In the genomic region with DNA sequence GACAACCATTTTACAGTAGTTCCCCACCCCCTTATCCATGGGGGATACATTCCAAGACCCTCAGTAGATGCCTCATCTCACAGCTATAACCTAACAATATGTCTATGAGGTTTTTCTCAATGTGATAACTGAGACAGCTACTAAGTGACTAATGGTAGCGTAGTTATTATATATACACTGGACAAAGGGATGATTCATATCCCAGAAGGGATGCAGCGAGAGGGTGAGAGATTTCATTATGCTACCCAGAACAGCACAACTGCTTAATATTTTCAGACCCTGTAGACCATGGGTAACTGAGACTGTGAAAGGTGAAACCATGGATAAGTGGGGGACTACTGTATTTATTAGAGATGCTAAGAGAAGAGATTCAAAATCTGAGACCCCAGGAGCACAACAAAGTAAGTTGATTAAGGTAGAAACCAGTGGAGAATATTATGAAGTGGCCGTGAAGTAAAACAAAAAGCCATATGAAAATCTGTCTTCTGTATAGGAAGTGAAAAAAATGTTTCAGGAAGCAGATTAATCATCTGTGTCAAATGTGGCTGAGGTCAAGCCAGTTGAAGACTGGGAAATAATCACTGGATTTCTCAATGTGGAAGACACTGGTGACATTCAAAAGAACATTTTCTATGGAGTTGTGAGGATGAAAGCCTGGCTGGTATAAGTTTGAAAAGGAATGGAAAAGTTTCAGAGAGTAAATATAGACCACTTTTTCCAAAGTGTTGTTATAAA, we compare ENCODE assay signal across 17 cellular contexts.
DNase-seq lines count a peak whose midpoint lies in the region; ATAC-seq and TF ChIP-seq lines count a peak whose summit lies in the region.
"Had no signal": no experiment of that assay in that cellular context is flagged by ENCODE, and none has a peak within 500 bp of the region (broad histone marks: within the 10 kb centered on the region; RNA-seq: fewer than 3 reads in every experiment).

No MANE protein-coding gene starts in this region.

- H3K27me3 ChIP-seq in PC-3 (ENCODE audit: low read length) (no peaks in the 10 kb centered on the region), upper lobe of left lung (no peaks in the 10 kb centered on the region)
- H3K27me3 ChIP-seq: ovary, thyroid gland had no signal

- peak overlapping the region; percentile 44 for H3K4me2 ChIP-seq in PC-3 (ENCODE audit: low read length)

- H3K9me3 Mint-ChIP-seq in neural crest cell: peaks cover 9% of the 10 kb centered on the region
- H3K9me3 Mint-ChIP-seq in activated naive CD8-positive, alpha-beta T cell treated with anti-CD3 and anti-CD28 coated beads for 36 hours: peaks cover 1% of the 10 kb centered on the region

- no peaks in the 10 kb centered on the region for H3K9me3 ChIP-seq in PC-3 (ENCODE audit: low read length)
- H3K9me3 ChIP-seq in upper lobe of left lung: no peaks in the 10 kb centered on the region
- H3K9me3 ChIP-seq: ovary, thyroid gland had no signal

- H3K79me2 ChIP-seq in PC-3 (ENCODE audit: low read length): no peaks in the 10 kb centered on the region

- peaks cover 15% of the 10 kb centered on the region for H3K4me1 Mint-ChIP-seq in neural crest cell
- H3K4me1 Mint-ChIP-seq in activated naive CD8-positive, alpha-beta T cell treated with anti-CD3 and anti-CD28 coated beads for 36 hours: no peaks in the 10 kb centered on the region

- no peak overlapping the region for H3K9ac ChIP-seq in PC-3 (ENCODE audit: low read length)

- H3K27ac ChIP-seq in PC-3 (ENCODE audit: low read length) (peak overlapping the region; percentile 63), upper lobe of left lung (no peak overlapping the region)
- H3K27ac ChIP-seq: C4-2B, ovary, thyroid gland, WERI-Rb-1 had no signal

- in situ Hi-C loops in KBM-7 (cut with MboI; ENCODE audit: low pct_unique_long_range_greater_than_20kb, low sequenced_read_pairs): no loop called here

- H3K4me1 ChIP-seq in PC-3 (ENCODE audit: insufficient read depth, low read length): peaks cover 37% of the 10 kb centered on the region
- H3K4me1 ChIP-seq in upper lobe of left lung: no peaks in the 10 kb centered on the region
- H3K4me1 ChIP-seq: thyroid gland had no signal

- intact Hi-C loops in PC-3 (cut with micrococcal nuclease): no loop called here

- no peaks in the 10 kb centered on the region for H3K36me3 Mint-ChIP-seq in neural crest cell (ENCODE audit: low read depth)
- no peaks in the 10 kb centered on the region for H3K36me3 Mint-ChIP-seq in activated naive CD8-positive, alpha-beta T cell treated with anti-CD3 and anti-CD28 coated beads for 36 hours

- H3K36me3 ChIP-seq in PC-3 (ENCODE audit: low read depth, low read length) (no peaks in the 10 kb centered on the region), upper lobe of left lung (no peaks in the 10 kb centered on the region)
- H3K36me3 ChIP-seq: ovary, thyroid gland, WERI-Rb-1 had no signal

- DNase-seq in KBM-7: peak; percentile 1
- peak; percentile 70 for DNase-seq in PC-3
- DNase-seq in choroid plexus epithelial cell (ENCODE audit: low read depth): peak; percentile 42
- no peak for DNase-seq in neural crest cell (ENCODE audit: low read depth, low spot score)
- DNase-seq in NK-92 treated with Interleukin-12 subunit alpha and Interleukin-12 subunit beta, amount 100 ng/mL, for 24 hours (lab: John Stamatoyannopoulos, UW): no peak
- DNase-seq in activated naive CD8-positive, alpha-beta T cell treated with anti-CD3 and anti-CD28 coated beads for 36 hours: no peak
- no peak for DNase-seq in upper lobe of left lung
- DNase-seq: activated CD8-positive, alpha-beta memory T cell treated with anti-CD3 and anti-CD28 coated beads for 24 hours; aorta; DMS79; left colon; ovary; thyroid gland; WERI-Rb-1 had no signal

- peak overlapping the region; percentile 5 for H3K27ac Mint-ChIP-seq in neural crest cell (ENCODE audit: unreplicated experiment)
- no peak overlapping the region for H3K27ac Mint-ChIP-seq in activated naive CD8-positive, alpha-beta T cell treated with anti-CD3 and anti-CD28 coated beads for 36 hours
- H3K27ac Mint-ChIP-seq: dendritic cell treated with granulocyte-macrophage colony-stimulating factor and Interleukin-4, amounts not matched to agents 40 ng/mL and 50 ng/mL, for 4 days had no signal

- H4K20me1 ChIP-seq in PC-3 (ENCODE audit: low read length): peaks cover 4% of the 10 kb centered on the region; the same call in 1 of the 2 replicates

- H2AFZ ChIP-seq in PC-3 (ENCODE audit: low read length): no peak overlapping the region

- CTCF ChIA-PET in PC-3 (lab: Charles Lee): no interaction called here

- no peak overlapping the region for H3K4me3 Mint-ChIP-seq in neural crest cell
- H3K4me3 Mint-ChIP-seq in activated naive CD8-positive, alpha-beta T cell treated with anti-CD3 and anti-CD28 coated beads for 36 hours: no peak overlapping the region
- H3K4me3 Mint-ChIP-seq: dendritic cell treated with granulocyte-macrophage colony-stimulating factor and Interleukin-4, amounts not matched to agents 40 ng/mL and 50 ng/mL, for 4 days had no signal

- BruUV-seq in PC-3 (replicated peaks; lab: Mats Ljungman, UMichigan): no TSS peak

- POLR2A ChIA-PET in PC-3 (lab: Charles Lee; ENCODE audit: unreplicated experiment): no interaction called here

- no peak for TF ChIP-seq EP300 in upper lobe of left lung (IDR thresholded peaks at IDR 0.05)

- H3F3A ChIP-seq in PC-3 (ENCODE audit: low read length, unreplicated experiment): no peaks in the 10 kb centered on the region

- no peaks in the 10 kb centered on the region for H3K27me3 Mint-ChIP-seq in neural crest cell (ENCODE audit: low read depth)
- H3K27me3 Mint-ChIP-seq in activated naive CD8-positive, alpha-beta T cell treated with anti-CD3 and anti-CD28 coated beads for 36 hours: no peaks in the 10 kb centered on the region
- H3K27me3 Mint-ChIP-seq: dendritic cell treated with granulocyte-macrophage colony-stimulating factor and Interleukin-4, amounts not matched to agents 40 ng/mL and 50 ng/mL, for 4 days had no signal

- TF ChIP-seq POLR2A in upper lobe of left lung (IDR thresholded peaks at IDR 0.05): no peak

- no peak overlapping the region for H3K4me3 ChIP-seq in PC-3 (ENCODE audit: low read length)
- no peak overlapping the region for H3K4me3 ChIP-seq in choroid plexus epithelial cell (ENCODE audit: low read depth, low read length)
- H3K4me3 ChIP-seq in upper lobe of left lung: no peak overlapping the region
- H3K4me3 ChIP-seq: ovary, thyroid gland had no signal

- peak; percentile 70 for ATAC-seq in PC-3
- no peak for ATAC-seq in upper lobe of left lung (ENCODE audit: low FRiP score in 2 of 2)
- ATAC-seq in SK-N-SH treated with all-trans-retinoic acid at 6 μM for 48 hours: no peak
- ATAC-seq: left colon had no signal

- 54 to 62% methylated on average over 3 of the region's 3 CpGs for WGBS in upper lobe of left lung, 2 donors

- TF ChIP-seq CTCF in PC-3 (conservative IDR thresholded peaks at IDR 0.05; ENCODE audit: low read depth, low read length) (no peak), choroid plexus epithelial cell (conservative IDR thresholded peaks at IDR 0.05; ENCODE audit: low read depth, low read length) (no peak), neural crest cell (conservative IDR thresholded peaks at IDR 0.05) (no peak), upper lobe of left lung (IDR thresholded peaks at IDR 0.05) (no peak)

- H3K9me2 ChIP-seq in PC-3 (replicated peaks; ENCODE audit: low read length): no peaks in the 10 kb centered on the region

TF ChIP-seq in SK-N-SH treated with all-trans-retinoic acid at 6 μM for 48 hours, 23 proteins besides CTCF, POLR2A, EP300 and RAD21:
- TF ChIP-seq ZNF8 (CRISPR knock-in tag; IDR thresholded peaks at IDR 0.05): no peak
TF ChIP-seq in SK-N-SH treated with all-trans-retinoic acid at 6 μM for 48 hours: peak in this region for 0.

Comparison
In these comparisons a context has a peak if more than half of its experiments do, and no peak if none do; other contexts are left out.
1. DNase-seq: peak in KBM-7 (single experiment), PC-3 (single experiment) and choroid plexus epithelial cell (single experiment); none in neural crest cell (single experiment), NK-92 treated with Interleukin-12 subunit alpha and Interleukin-12 subunit beta, amount 100 ng/mL, for 24 hours (single experiment), activated naive CD8-positive, alpha-beta T cell treated with anti-CD3 and anti-CD28 coated beads for 36 hours (single experiment) and upper lobe of left lung (0 of 2).